In the genomic region with DNA sequence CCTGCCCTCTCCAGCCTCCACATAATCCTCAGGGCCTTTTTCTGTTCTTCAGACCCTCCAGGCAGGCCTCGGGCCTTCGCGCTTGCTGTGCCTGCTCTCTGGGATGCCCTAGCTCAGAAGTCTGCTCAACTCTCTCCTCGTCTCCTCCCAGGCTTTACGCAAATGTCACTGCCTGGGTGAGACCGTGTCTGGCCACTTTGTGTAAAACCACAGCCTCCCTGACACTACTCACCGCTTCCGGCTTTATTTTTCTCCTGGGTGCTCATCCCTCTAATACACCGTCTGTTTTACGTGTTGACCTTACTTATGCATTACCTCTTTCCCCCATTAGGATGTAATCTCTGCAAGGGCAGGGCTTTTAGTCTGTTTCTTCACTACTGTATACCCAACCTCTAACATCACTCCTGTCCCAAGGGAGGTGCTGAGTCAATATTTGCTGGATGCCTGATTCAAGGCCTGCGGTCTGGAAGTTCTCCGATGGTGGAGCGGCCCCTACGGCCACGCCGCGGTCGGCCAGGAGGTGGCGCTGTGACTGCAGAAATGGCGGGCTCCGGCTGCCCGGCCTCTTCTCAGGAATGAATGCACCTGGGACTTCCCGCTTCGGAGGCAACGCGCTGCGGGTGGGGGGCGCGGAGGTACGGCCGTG, we compare ENCODE assay signal across 8 cellular contexts. TPM values are rescaled to one million over a fixed set of nuclear protein-coding genes. Genes with fewer than 3 reads are reported as not detected.
DNase-seq lines count a peak whose midpoint lies in the region; ATAC-seq and TF ChIP-seq lines count a peak whose summit lies in the region.

No MANE protein-coding gene starts in this region.

- no peak overlapping the region for H3K27ac ChIP-seq in lower lobe of right lung

- H3K4me3 ChIP-seq in lower lobe of right lung = no peak overlapping the region

- DNase-seq in GF-D8 (lab: John Stamatoyannopoulos, UW) (peak; percentile 67), NCI-H69 (lab: John Stamatoyannopoulos, UW) (peak; percentile 99), lower lobe of right lung (peak; percentile 81)
- DNase-seq in activated CD4-positive, alpha-beta memory T cell treated with anti-CD3 and anti-CD28 coated beads for 36 hours = peak; percentile 82
- peak; percentile 44 for DNase-seq in effector CD8-positive, alpha-beta T cell (lab: John Stamatoyannopoulos, UW)
- peak; percentile 38 for DNase-seq in stimulated activated CD8-positive, alpha-beta memory T cell treated with anti-CD3 and anti-CD28 coated beads, Interleukin-12 subunit alpha, Interleukin-12 subunit beta, amount 100 ng/mL, for 1 hour (ENCODE audit: low read depth)

- no peak overlapping the region for H3K4me3 Mint-ChIP-seq in activated CD4-positive, alpha-beta memory T cell treated with anti-CD3 and anti-CD28 coated beads for 36 hours

- H3K27ac Mint-ChIP-seq in activated CD4-positive, alpha-beta memory T cell treated with anti-CD3 and anti-CD28 coated beads for 36 hours = no peak overlapping the region

- peak; percentile 53 for ATAC-seq in HG03520 (IDR thresholded peaks at IDR 0.05; ENCODE audit: unreplicated experiment)
- peak; percentile 83 to 88 for ATAC-seq in lower lobe of right lung
- ATAC-seq in HG03095 (IDR thresholded peaks at IDR 0.05; ENCODE audit: unreplicated experiment) = no peak

- H3K36me3 ChIP-seq in lower lobe of right lung = no peaks in the 10 kb centered on the region

- no peaks in the 10 kb centered on the region for H3K36me3 Mint-ChIP-seq in activated CD4-positive, alpha-beta memory T cell treated with anti-CD3 and anti-CD28 coated beads for 36 hours

- peak; percentile 98 for TF ChIP-seq CTCF in lower lobe of right lung (IDR thresholded peaks at IDR 0.05)

- no peaks in the 10 kb centered on the region for H3K9me3 ChIP-seq in lower lobe of right lung

- no peaks in the 10 kb centered on the region for H3K4me1 Mint-ChIP-seq in activated CD4-positive, alpha-beta memory T cell treated with anti-CD3 and anti-CD28 coated beads for 36 hours (ENCODE audit: low read depth)

- CTCF ChIA-PET in activated CD4-positive, alpha-beta memory T cell treated with anti-CD3 and anti-CD28 coated beads for 36 hours (lab: Charles Lee) = interaction anchor here (1.0 to 2.9 kb wide), 10 partner anchors 10 to 628 kb away, joined by 3 to 36 read pairs (median 4); a partner anchor contains a TSS

- intact Hi-C loops in activated CD4-positive, alpha-beta memory T cell treated with anti-CD3 and anti-CD28 coated beads for 36 hours (cut with micrococcal nuclease) = loop anchor here (1.0 to 10.0 kb wide), 4 partner anchors 53 to 624 kb away; a partner anchor contains a TSS
- intact Hi-C loops in lower lobe of right lung (cut with DNase I) = no loop called here

- peaks cover 13% of the 10 kb centered on the region for H3K27me3 Mint-ChIP-seq in activated CD4-positive, alpha-beta memory T cell treated with anti-CD3 and anti-CD28 coated beads for 36 hours

- POLR2A ChIA-PET in activated CD4-positive, alpha-beta memory T cell treated with anti-CD3 and anti-CD28 coated beads for 36 hours (lab: Charles Lee) = no interaction called here

- no peaks in the 10 kb centered on the region for H3K27me3 ChIP-seq in lower lobe of right lung (ENCODE audit: low read depth)

- peaks cover 8% of the 10 kb centered on the region for H3K4me1 ChIP-seq in lower lobe of right lung

- no peaks in the 10 kb centered on the region for H3K9me3 Mint-ChIP-seq in activated CD4-positive, alpha-beta memory T cell treated with anti-CD3 and anti-CD28 coated beads for 36 hours

RNA-seq across cellular contexts. Expression of a gene that starts 58.2 kb away (rescaled TPM):
- total RNA-seq in activated CD4-positive, alpha-beta memory T cell treated with anti-CD3 and anti-CD28 coated beads for 36 hours = 1 to 10 TPM; 5.4 to 6.9 TPM
- 7.5 TPM for total RNA-seq in lower lobe of right lung

Comparison
In these comparisons a context has a peak if more than half of its experiments do, and no peak if none do; other contexts are left out.
1. DNase-seq: peak in every context shown above with its lines; median percentile 99 in NCI-H69; 82 in activated CD4-positive, alpha-beta memory T cell treated with anti-CD3 and anti-CD28 coated beads for 36 hours; 81 in lower lobe of right lung; 67 in GF-D8; 44 in effector CD8-positive, alpha-beta T cell; 38 in stimulated activated CD8-positive, alpha-beta memory T cell treated with anti-CD3 and anti-CD28 coated beads, Interleukin-12 subunit alpha, Interleukin-12 subunit beta, amount 100 ng/mL, for 1 hour.